ENCODE assay signal across 8 cellular contexts in genomic region chr1:28887835-28888682, GRCh38. TPM values are rescaled to one million over a fixed set of nuclear protein-coding genes. Genes with fewer than 3 reads are reported as not detected.
DNase-seq lines count a peak whose midpoint lies in the region; ATAC-seq and TF ChIP-seq lines count a peak whose summit lies in the region.

No MANE protein-coding gene starts in this region.

- H3K27me3 Mint-ChIP-seq in glutamatergic neuron (ENCODE audit: unreplicated experiment), result peaks cover 10% of the 10 kb centered on the region

- H3K36me3 Mint-ChIP-seq in glutamatergic neuron (ENCODE audit: unreplicated experiment), result no peaks in the 10 kb centered on the region

- intact Hi-C loops in prostate gland (cut with DNase I), result loop anchor here (2.0 to 10.0 kb wide), 4 partner anchors 27 to 373 kb away; partner anchors contain the start of gene EPB41

- ATAC-seq in HG03439 (IDR thresholded peaks at IDR 0.05; ENCODE audit: unreplicated experiment) (no peak), HG03378 (IDR thresholded peaks at IDR 0.05; ENCODE audit: unreplicated experiment) (no peak)

- H3K36me3 ChIP-seq in prostate gland, result no peaks in the 10 kb centered on the region

- TF ChIP-seq CTCF in VCaP (conservative IDR thresholded peaks at IDR 0.05), result no peak
- no peak for TF ChIP-seq CTCF in glutamatergic neuron (IDR thresholded peaks at IDR 0.05; ENCODE audit: partially characterized antibody, unreplicated experiment)
- no peak for TF ChIP-seq CTCF in prostate gland (IDR thresholded peaks at IDR 0.05)

- peak overlapping the region; percentile 83 for H3K27ac ChIP-seq in VCaP
- peak overlapping the region; percentile 66 to 75 for H3K27ac ChIP-seq in prostate gland

- no peaks in the 10 kb centered on the region for H3K9me3 Mint-ChIP-seq in glutamatergic neuron (ENCODE audit: unreplicated experiment)

- 26% methylated on average over 24 of the region's 24 CpGs for WGBS in prostate gland

- no peak overlapping the region for H3K27ac Mint-ChIP-seq in glutamatergic neuron (ENCODE audit: unreplicated experiment)

- no peaks in the 10 kb centered on the region for H3K4me1 ChIP-seq in prostate gland (replicated peaks)

- H3K4me1 Mint-ChIP-seq in glutamatergic neuron (ENCODE audit: low read depth, unreplicated experiment), result peaks cover 8% of the 10 kb centered on the region

- no peaks in the 10 kb centered on the region for H3K27me3 ChIP-seq in prostate gland (replicated peaks; ENCODE audit: insufficient read depth)

- peak overlapping the region; percentile 97 for H3K4me3 Mint-ChIP-seq in glutamatergic neuron (ENCODE audit: unreplicated experiment)

- no peaks in the 10 kb centered on the region for H3K9me3 ChIP-seq in prostate gland

- TF ChIP-seq POLR2A in prostate gland (IDR thresholded peaks at IDR 0.05), result no peak

- DNase-seq in NCI-H82 (lab: John Stamatoyannopoulos, UW) (peak; percentile 58), NCI-H82 treated with DMSO at 0.1 percent for 48 hours (lab: John Stamatoyannopoulos, UW; ENCODE audit: unreplicated experiment) (no peak), glutamatergic neuron (peak; percentile 32), prostate gland (ENCODE audit: low spot score) (no peak), D341Med (ENCODE audit: low spot score) (no peak)

- peak overlapping the region; percentile 90 to 91 for H3K4me3 ChIP-seq in prostate gland

RNA-seq across cellular contexts. Expression of gene EPB41, which starts 26.3 kb away (rescaled TPM):
- 213 TPM for total RNA-seq in glutamatergic neuron (ENCODE audit: unreplicated experiment)
- total RNA-seq in prostate gland, result 10 to 100 TPM; 39.4 to 54.4 TPM

Comparison
In these comparisons a context has a peak if more than half of its experiments do, and no peak if none do; other contexts are left out.
1. DNase-seq: peak in NCI-H82 (single experiment) and glutamatergic neuron (single experiment); none in NCI-H82 treated with DMSO at 0.1 percent for 48 hours (single experiment), prostate gland (single experiment) and D341Med (single experiment).